ENCODE assay signal across 10 cellular contexts in the genomic region with DNA sequence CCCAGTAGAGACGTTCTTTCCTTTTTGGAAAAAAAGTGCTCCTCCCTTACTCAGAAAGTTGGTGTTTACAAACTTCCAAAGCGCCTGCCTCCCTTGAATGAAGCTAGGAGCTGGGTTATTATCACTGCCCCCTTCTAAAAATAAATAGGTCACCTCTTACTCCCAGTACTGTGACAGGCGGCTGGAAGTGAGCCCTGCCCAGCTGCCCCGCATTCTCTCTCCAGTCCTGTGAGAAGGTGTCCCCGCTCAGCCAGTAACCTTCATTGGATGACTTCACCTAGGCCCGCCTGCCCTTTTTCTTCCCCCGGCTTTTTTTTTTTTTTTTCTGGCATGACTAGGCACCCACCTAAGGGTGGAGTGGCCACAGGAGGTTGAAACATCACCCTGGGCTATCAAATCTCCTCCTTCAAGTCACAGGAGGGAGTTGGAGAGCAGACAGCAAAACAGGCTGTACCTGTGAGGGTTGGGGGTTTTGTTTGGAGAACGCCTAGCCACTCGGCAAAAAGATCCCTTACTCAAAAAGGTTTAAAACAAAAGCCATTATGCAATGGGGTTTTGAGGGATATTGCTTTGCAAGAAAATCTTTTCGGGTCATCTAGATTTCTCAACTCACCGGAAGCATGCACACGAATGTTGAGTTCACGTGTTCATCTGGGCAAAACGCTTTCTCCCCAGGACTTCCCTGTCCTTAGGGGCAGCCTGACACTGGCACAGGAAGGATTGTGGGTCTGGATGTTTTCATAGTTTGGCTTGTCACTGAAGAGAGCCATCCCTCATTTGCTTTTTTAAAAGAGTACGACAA. TPM values are rescaled to one million over a fixed set of nuclear protein-coding genes. Genes with fewer than 3 reads are reported as not detected.
DNase-seq lines count a peak whose midpoint lies in the region; ATAC-seq and TF ChIP-seq lines count a peak whose summit lies in the region.
"Had no signal": no experiment of that assay in that cellular context is flagged by ENCODE, and none has a peak within 500 bp of the region (broad histone marks: within the 10 kb centered on the region; RNA-seq: fewer than 3 reads in every experiment).

No MANE protein-coding gene starts in this region.

- H3K4me2 ChIP-seq in mesenchymal stem cell (ENCODE audit: low read length, poor library complexity, severe bottlenecking) = peak overlapping the region; percentile 37

- peak overlapping the region; percentile 86 for H3K27ac Mint-ChIP-seq in chondrocyte (ENCODE audit: unreplicated experiment)
- H3K27ac Mint-ChIP-seq: activated naive CD4-positive, alpha-beta T cell treated with anti-CD3 and anti-CD28 coated beads for 36 hours had no signal

- no peaks in the 10 kb centered on the region for H3K9me3 ChIP-seq in mesenchymal stem cell (ENCODE audit: control insufficient read depth, low read length)

- no peaks in the 10 kb centered on the region for H3K36me3 Mint-ChIP-seq in chondrocyte (ENCODE audit: low read depth)

- peak overlapping the region in 1 of 2 experiments; percentile 6 for H3K4me3 ChIP-seq in mesenchymal stem cell (ENCODE audit: insufficient read depth in 1 of 2, low read depth in 1 of 2, low read length in 2 of 2)

- H3K18ac ChIP-seq in mesenchymal stem cell (ENCODE audit: low read depth in 1 of 2, low read length in 2 of 2) = no peak overlapping the region

- H3K4me3 Mint-ChIP-seq in chondrocyte (ENCODE audit: unreplicated experiment) = peak overlapping the region; percentile 45
- H3K4me3 Mint-ChIP-seq: activated naive CD4-positive, alpha-beta T cell treated with anti-CD3 and anti-CD28 coated beads for 36 hours had no signal

- H3K27me3 ChIP-seq in mesenchymal stem cell (ENCODE audit: control insufficient read depth in 1 of 2, insufficient read depth in 1 of 2, low read length in 2 of 2) = no peaks in the 10 kb centered on the region

- peak; percentile 85 for DNase-seq in A172 (ENCODE audit: low spot score)
- DNase-seq in NCI-H146 treated with DMSO at 0.1 percent for 48 hours (lab: John Stamatoyannopoulos, UW; ENCODE audit: unreplicated experiment) = peak; percentile 91
- no peak for DNase-seq in chondrocyte (ENCODE audit: low spot score)
- no peak for DNase-seq in mesenchymal stem cell
- no peak for DNase-seq in DMS114 treated with DMSO at 0.1 percent for 48 hours (lab: John Stamatoyannopoulos, UW; ENCODE audit: unreplicated experiment)
- DNase-seq in activated gamma-delta T cell treated with Interleukin-2 at 50 U/mL for 16 hours = no peak
- DNase-seq: activated naive CD4-positive, alpha-beta T cell treated with anti-CD3 and anti-CD28 coated beads for 36 hours; NCI-H2029 treated with DMSO at 0.1 percent for 48 hours had no signal

- no peaks in the 10 kb centered on the region for H3K79me1 ChIP-seq in mesenchymal stem cell (replicated peaks; ENCODE audit: low read length, poor library complexity, severe bottlenecking)

- H3K4ac ChIP-seq in mesenchymal stem cell (ENCODE audit: low read depth in 1 of 2, low read length in 2 of 2) = no peak overlapping the region

- no peak overlapping the region for H2BK15ac ChIP-seq in mesenchymal stem cell (ENCODE audit: low read depth, poor library complexity, severe bottlenecking)

- peak overlapping the region; percentile 65 for H3K9ac ChIP-seq in mesenchymal stem cell (ENCODE audit: low read length)

- no peak overlapping the region for H3K27ac ChIP-seq in mesenchymal stem cell (ENCODE audit: low read length, poor library complexity, severe bottlenecking)

- no peaks in the 10 kb centered on the region for H3K36me3 ChIP-seq in mesenchymal stem cell (ENCODE audit: control insufficient read depth in 1 of 2, insufficient read depth in 2 of 2, low read depth in 1 of 2, low read length in 2 of 2)

- H2BK5ac ChIP-seq in mesenchymal stem cell (ENCODE audit: low read depth, low read length, poor library complexity, severe bottlenecking) = no peak overlapping the region

- H2BK120ac ChIP-seq in mesenchymal stem cell (ENCODE audit: low read depth, low read length) = no peak overlapping the region

- 43% methylated on average over 12 of the region's 15 CpGs for WGBS in mesenchymal stem cell

- H4K91ac ChIP-seq in mesenchymal stem cell (ENCODE audit: low read length) = no peak overlapping the region

- peaks cover 3% of the 10 kb centered on the region for H3K4me1 ChIP-seq in mesenchymal stem cell (ENCODE audit: control insufficient read depth, insufficient read depth, low read depth, low read length)

- H3K9me3 Mint-ChIP-seq in chondrocyte (ENCODE audit: low read depth) = peaks cover 3% of the 10 kb centered on the region
- H3K9me3 Mint-ChIP-seq: activated naive CD4-positive, alpha-beta T cell treated with anti-CD3 and anti-CD28 coated beads for 36 hours had no signal

- H3K23ac ChIP-seq in mesenchymal stem cell (ENCODE audit: low read length in 2 of 2) = no peak overlapping the region

- no peaks in the 10 kb centered on the region for H3K27me3 Mint-ChIP-seq in chondrocyte (ENCODE audit: low read depth)

- H2AK5ac ChIP-seq in mesenchymal stem cell (ENCODE audit: low read length, severe bottlenecking) = no peak overlapping the region

- no peak for ATAC-seq in GM18870 (IDR thresholded peaks at IDR 0.05; ENCODE audit: unreplicated experiment)
- ATAC-seq in GM19023 (IDR thresholded peaks at IDR 0.05; ENCODE audit: unreplicated experiment) = no peak

- no peak overlapping the region for H4K8ac ChIP-seq in mesenchymal stem cell (ENCODE audit: low read length)

- no peak overlapping the region for H3K14ac ChIP-seq in mesenchymal stem cell (ENCODE audit: low read length in 2 of 2)

- no peak for TF ChIP-seq CTCF in chondrocyte (IDR thresholded peaks at IDR 0.05)

- H2AFZ ChIP-seq in mesenchymal stem cell (ENCODE audit: low read depth, low read length) = no peak overlapping the region

- H2BK12ac ChIP-seq in mesenchymal stem cell (ENCODE audit: low read length in 2 of 2) = no peak overlapping the region

- peaks cover 27% of the 10 kb centered on the region for H3K4me1 Mint-ChIP-seq in chondrocyte (ENCODE audit: low read depth)

RNA-seq across cellular contexts. Expression of a gene that starts 43.3 kb away (rescaled TPM):
- total RNA-seq in A172 (2014; rRNA removed; shearing (Covaris generic)) = 58.9 and 73.0 TPM in 2 replicates
- 30.5 to 32.7 TPM (median 30.9 TPM) in 3 replicates for total RNA-seq in chondrocyte
- 40.8 TPM for polyA plus RNA-seq in mesenchymal stem cell (2013, experiment 1 of 2)
- polyA plus RNA-seq in mesenchymal stem cell (2013, experiment 2 of 2) = 41.3 TPM

Comparison
In these comparisons a context has a peak if more than half of its experiments do, and no peak if none do; other contexts are left out.
1. DNase-seq: peak in A172 (single experiment) and NCI-H146 treated with DMSO at 0.1 percent for 48 hours (single experiment); none in chondrocyte (single experiment), mesenchymal stem cell (single experiment), DMS114 treated with DMSO at 0.1 percent for 48 hours (single experiment) and activated gamma-delta T cell treated with Interleukin-2 at 50 U/mL for 16 hours (single experiment).